In genomic region chr6:6452002-6452401, GRCh38 we compare ENCODE assay signal across 20 cellular contexts.
"Had no signal": no experiment of that assay in that cellular context is flagged by ENCODE, and none has a peak within 500 bp of the region (broad histone marks: within the 10 kb centered on the region; RNA-seq: fewer than 3 reads in every experiment).

No MANE protein-coding gene starts in this region.

- H3K4me3 Mint-ChIP-seq: naive B cell; nephron; stimulated activated naive B cell treated with anti-CD40 and anti-IgM and Interleukin-4, amounts not matched to agents 10 μg/mL and 1 μg/mL and 100 μg/mL, for 72 hours; stimulated activated naive CD8-positive, alpha-beta T cell treated with anti-CD3 and anti-CD28 coated beads, Interleukin-15, amount 100 ng/mL, for 72 hours had no signal

- H3K36me3 ChIP-seq: lower lobe of right lung, prostate gland, thoracic aorta, transverse colon had no signal

- H3K27ac Mint-ChIP-seq: naive B cell; nephron; stimulated activated naive B cell treated with anti-CD40 and anti-IgM and Interleukin-4, amounts not matched to agents 10 μg/mL and 1 μg/mL and 100 μg/mL, for 72 hours; stimulated activated naive CD8-positive, alpha-beta T cell treated with anti-CD3 and anti-CD28 coated beads, Interleukin-15, amount 100 ng/mL, for 72 hours had no signal

- H3K4me1 Mint-ChIP-seq: naive B cell; nephron; stimulated activated naive B cell treated with anti-CD40 and anti-IgM and Interleukin-4, amounts not matched to agents 10 μg/mL and 1 μg/mL and 100 μg/mL, for 72 hours; stimulated activated naive CD8-positive, alpha-beta T cell treated with anti-CD3 and anti-CD28 coated beads, Interleukin-15, amount 100 ng/mL, for 72 hours had no signal

- DNase-seq: central memory CD4-positive, alpha-beta T cell; effector CD8-positive, alpha-beta T cell; lower lobe of right lung; mesenchymal stem cell; naive B cell; occipital lobe; stimulated activated CD4-positive, alpha-beta T cell treated with anti-CD3 and anti-CD28 coated beads, Interleukin-2, amount 100 ng/mL, for 24 hours; stimulated activated CD4-positive, alpha-beta T cell treated with anti-CD3 and anti-CD28 coated beads, Interleukin-4, amount 100 ng/mL, for 4 hours; stimulated activated naive B cell treated with anti-CD40 and anti-IgM and Interleukin-4, amounts not matched to agents 10 μg/mL and 1 μg/mL and 100 μg/mL, for 72 hours; stimulated activated naive CD8-positive, alpha-beta T cell treated with anti-CD3 and anti-CD28 coated beads, Interleukin-15, amount 100 ng/mL, for 72 hours; transverse colon had no signal

- H3K27me3 ChIP-seq: transverse colon had no signal

- H3K9ac ChIP-seq: parathyroid adenoma had no signal

- H2AFZ ChIP-seq: parathyroid adenoma had no signal

- H3K9me3 Mint-ChIP-seq: nephron; stimulated activated naive B cell treated with anti-CD40 and anti-IgM and Interleukin-4, amounts not matched to agents 10 μg/mL and 1 μg/mL and 100 μg/mL, for 72 hours; stimulated activated naive CD8-positive, alpha-beta T cell treated with anti-CD3 and anti-CD28 coated beads, Interleukin-15, amount 100 ng/mL, for 72 hours had no signal

- H3K4me1 ChIP-seq: lower lobe of right lung, parathyroid adenoma, prostate gland, transverse colon had no signal

- H3K4me3 ChIP-seq: coronary artery, lower lobe of right lung, prostate gland, skin epidermis, thoracic aorta, transverse colon had no signal

- ATAC-seq: esophagus mucosa; left lobe of liver; lower lobe of right lung; sciatic nerve; stimulated activated naive B cell treated with anti-CD40 and anti-IgM and Interleukin-4, amounts not matched to agents 10 μg/mL and 1 μg/mL and 100 μg/mL, for 72 hours; stimulated activated naive CD8-positive, alpha-beta T cell treated with anti-CD3 and anti-CD28 coated beads, Interleukin-15, amount 100 ng/mL, for 72 hours had no signal

- H3K36me3 Mint-ChIP-seq: naive B cell; stimulated activated naive B cell treated with anti-CD40 and anti-IgM and Interleukin-4, amounts not matched to agents 10 μg/mL and 1 μg/mL and 100 μg/mL, for 72 hours had no signal

- H3K79me2 ChIP-seq: parathyroid adenoma had no signal

- H3K9me3 ChIP-seq: lower lobe of right lung, prostate gland, thoracic aorta, transverse colon had no signal

- H3K27ac ChIP-seq: lower lobe of right lung, parathyroid adenoma, prostate gland, thoracic aorta, transverse colon had no signal
